Comparison of ENCODE assay signal across 7 cellular contexts in genomic region chr14:84107835-84108343, GRCh38.
"Had no signal": no experiment of that assay in that cellular context is flagged by ENCODE, and none has a peak within 500 bp of the region (broad histone marks: within the 10 kb centered on the region; RNA-seq: fewer than 3 reads in every experiment).

No MANE protein-coding gene starts in this region.

- H3K4me2 ChIP-seq: GM23338 had no signal

- FAIRE-seq: H1, H54, K562 had no signal

- H3K4me3 ChIP-seq: GM23338, K562 had no signal

- DNase-seq: H9, HCEC 1CT, KG1 had no signal

- H2AFZ ChIP-seq: GM23338 had no signal

- ATAC-seq: GM23338, K562 had no signal
